Comparison of ENCODE assay signal across 7 cellular contexts in genomic region chr15:101641134-101641764, GRCh38. TPM values are rescaled to one million over a fixed set of nuclear protein-coding genes. Genes with fewer than 3 reads are reported as not detected.
DNase-seq lines count a peak whose midpoint lies in the region; ATAC-seq, FAIRE-seq and TF ChIP-seq lines count a peak whose summit lies in the region.

No MANE protein-coding gene starts in this region.

- no peak overlapping the region for H4K8ac ChIP-seq in H1 (ENCODE audit: extremely low read depth, insufficient read depth, low read length)

- H3K4me1 Mint-ChIP-seq in mesothelial cell of epicardium = no peaks in the 10 kb centered on the region

- no peaks in the 10 kb centered on the region for H3K79me1 ChIP-seq in H1 (ENCODE audit: low read depth, low read length)

- no peaks in the 10 kb centered on the region for H3K9me3 Mint-ChIP-seq in mesothelial cell of epicardium

- H3K27me3 ChIP-seq in H1 (replicated peaks in 1 of 4; ENCODE audit: control insufficient read depth in 3 of 4, extremely low read depth in 1 of 4, insufficient read depth in 3 of 4, low read length in 3 of 4) = no peaks in the 10 kb centered on the region

- no peak overlapping the region for H3K27ac ChIP-seq in H1 (ENCODE audit: low read depth, low read length)

- H3K27ac Mint-ChIP-seq in mesothelial cell of epicardium = no peak overlapping the region

- H3K23ac ChIP-seq in H1 (ENCODE audit: insufficient read length) = no peak overlapping the region

- H2BK5ac ChIP-seq in H1 (ENCODE audit: low read depth, low read length) = no peak overlapping the region

- no peaks in the 10 kb centered on the region for H3K27me3 Mint-ChIP-seq in mesothelial cell of epicardium (ENCODE audit: low read depth)

- no peaks in the 10 kb centered on the region for H3K9me3 ChIP-seq in H1 (ENCODE audit: insufficient read depth in 2 of 2, low read depth in 1 of 2, low read length in 1 of 2)

- H2BK120ac ChIP-seq in H1 (replicated peaks; ENCODE audit: low read depth, low read length) = no peak overlapping the region

- no peak overlapping the region for H2AK5ac ChIP-seq in H1 (ENCODE audit: low read depth, low read length)

- no peak overlapping the region for H2BK20ac ChIP-seq in H1 (ENCODE audit: low read length)

- no peaks in the 10 kb centered on the region for H3K79me2 ChIP-seq in H1 (ENCODE audit: control insufficient read depth in 1 of 2, insufficient read depth in 2 of 2, low read length in 2 of 2)

- H3K14ac ChIP-seq in H1 (ENCODE audit: insufficient read length) = no peak overlapping the region

- H3K4me2 ChIP-seq in H1 (ENCODE audit: insufficient read depth in 1 of 2, low read depth in 2 of 2, low read length in 2 of 2) = no peak overlapping the region

- no peak overlapping the region for H3K56ac ChIP-seq in H1 (replicated peaks; ENCODE audit: insufficient read length, low read depth, low read length)

- POLR2A ChIA-PET in H1 (lab: Charles Lee; ENCODE audit: partially characterized antibody) = interaction anchor here (0.6 kb wide), 1 partner anchor 9 kb away, joined by 3 read pairs; no protein-coding TSS in a partner anchor

- DNase-seq in NCI-H82 (lab: John Stamatoyannopoulos, UW) = peak; percentile 74
- peak; percentile 41 to 43 for DNase-seq in activated CD8-positive, alpha-beta memory T cell treated with anti-CD3 and anti-CD28 coated beads for 4 hours (ENCODE audit: low read depth in 2 of 2)
- peak in 1 of 2 experiments; percentile 85 for DNase-seq in H1 (ENCODE audit: low read depth in 1 of 2, low spot score in 2 of 2)
- peak; percentile 48 to 80 for DNase-seq in mesothelial cell of epicardium (ENCODE audit: low spot score in 2 of 2, unreplicated experiment in 2 of 2)
- peak; percentile 36 to 53 for DNase-seq in stimulated activated CD8-positive, alpha-beta memory T cell treated with anti-CD3 and anti-CD28 coated beads, Interleukin-2, amount 100 ng/mL, for 48 hours (ENCODE audit: low read depth in 2 of 2)

- no peak overlapping the region for H4K91ac ChIP-seq in H1 (replicated peaks; ENCODE audit: insufficient read length, low read length)

- no peak overlapping the region for H2AFZ ChIP-seq in H1 (ENCODE audit: low read length)

- no peak overlapping the region for H3K9ac ChIP-seq in H1 (replicated peaks in 1 of 4; ENCODE audit: extremely low read depth in 1 of 4, low read depth in 3 of 4, low read length in 3 of 4)

- peak; percentile 89 to 92 for TF ChIP-seq RAD21 in H1 (IDR thresholded peaks at IDR 0.05 in 1 of 2, conservative IDR thresholded peaks at IDR 0.05 in 1 of 2; ENCODE audit: low read depth in 2 of 2, low read length in 2 of 2)

- no peak overlapping the region for H3K18ac ChIP-seq in H1 (ENCODE audit: extremely low read depth, low read length)

- H4K20me1 ChIP-seq in H1 (replicated peaks in 1 of 2; ENCODE audit: control insufficient read depth in 1 of 2, insufficient read depth in 2 of 2, low read length in 2 of 2) = peaks cover 2 to 4% of the 10 kb centered on the region in 2 experiments

- CTCF ChIA-PET in H1 (lab: Charles Lee; ENCODE audit: partially characterized antibody) = interaction anchor here (0.7 to 8.8 kb wide), 58 partner anchors 8 to 508 kb away, joined by 3 to 70 read pairs (median 5); partner anchors contain the start of gene TM2D3

- no peak overlapping the region for H2BK12ac ChIP-seq in H1 (ENCODE audit: low read depth, low read length)

- TF ChIP-seq POLR2A in H1 (IDR thresholded peaks at IDR 0.05; ENCODE audit: control extremely low read depth in 1 of 2, low read depth in 2 of 2, low read length in 2 of 2) = no peak

- no peaks in the 10 kb centered on the region for H3K4me1 ChIP-seq in H1 (replicated peaks in 1 of 4; ENCODE audit: control insufficient read depth in 3 of 4, insufficient read depth in 4 of 4, low read length in 3 of 4)

- no peak overlapping the region for H4K5ac ChIP-seq in H1 (ENCODE audit: insufficient read length, low read depth, low read length)

- ATAC-seq in HG02938 (IDR thresholded peaks at IDR 0.05; ENCODE audit: unreplicated experiment) = peak; percentile 64

- no peak overlapping the region for H3K4ac ChIP-seq in H1 (replicated peaks; ENCODE audit: insufficient read length, low read depth, low read length)

- H3K36me3 Mint-ChIP-seq in mesothelial cell of epicardium = peaks cover 39% of the 10 kb centered on the region

- TF ChIP-seq CTCF in GM12872 (IDR thresholded peaks at IDR 0.05; ENCODE audit: insufficient read depth, low read depth, low read length) (peak; percentile 88), H1 (IDR thresholded peaks at IDR 0.05; ENCODE audit: control extremely low read depth in 1 of 3, insufficient read depth in 1 of 3, low read depth in 1 of 3, low read length in 3 of 3) (peak in 2 of 3 experiments; percentile 75 to 79; a peak in 3 of 4 replicates), mesothelial cell of epicardium (IDR thresholded peaks at IDR 0.05; ENCODE audit: unreplicated experiment) (peak; percentile 96)

- H3K4me3 ChIP-seq in H1 (ENCODE audit: extremely low read depth in 1 of 4, insufficient read depth in 2 of 4, low read depth in 3 of 4, low read length in 4 of 4) = no peak overlapping the region

- H3K36me3 ChIP-seq in H1 (ENCODE audit: control insufficient read depth in 2 of 4, insufficient read depth in 4 of 4, low read length in 3 of 4) = peaks cover 3 to 23% (median 17%) of the 10 kb centered on the region in 4 experiments; a peak in 7 of 8 replicates

- WGBS in H1 (ENCODE audit: extremely low coverage in 1 of 2, insufficient coverage in 1 of 2, insufficient read length in 1 of 2, insufficient replicate concordance in 2 of 2, low coverage in 1 of 2, low lambda C conversion rate in 2 of 2, missing lambda C conversion rate in 1 of 2), 2 experiments = 35% methylated on average over 7 of the region's 7 CpGs; no CpG with 5 or more reads in 1 of the 2 experiments

- peak; percentile 80 for FAIRE-seq in H1 (lab: Jason Lieb, UNC)

- no peak overlapping the region for H2BK15ac ChIP-seq in H1 (ENCODE audit: low read length)

- no peak for TF ChIP-seq EP300 in H1 (IDR thresholded peaks at IDR 0.05; ENCODE audit: borderline replicate concordance in 1 of 2, low read depth in 2 of 2, low read length in 2 of 2)

- H3K23me2 ChIP-seq in H1 (ENCODE audit: low read depth, low read length) = no peaks in the 10 kb centered on the region

- H3K4me3 Mint-ChIP-seq in mesothelial cell of epicardium = no peak overlapping the region

TF ChIP-seq in H1, 55 proteins besides CTCF, POLR2A, EP300 and RAD21 (continues in another document):
- TF ChIP-seq SIN3A (conservative IDR thresholded peaks at IDR 0.05 in 1 of 2, IDR thresholded peaks at IDR 0.05 in 1 of 2; ENCODE audit: low read depth in 1 of 2, low read length in 2 of 2) (no peak), SIRT6 (IDR thresholded peaks at IDR 0.05; ENCODE audit: low read length) (no peak), CEBPB (IDR thresholded peaks at IDR 0.05; ENCODE audit: low read depth, low read length) (no peak), SUZ12 (IDR thresholded peaks at IDR 0.05; ENCODE audit: low read length) (no peak), RBBP5 (IDR thresholded peaks at IDR 0.05; ENCODE audit: borderline replicate concordance, low read depth, low read length) (no peak), SP2 (IDR thresholded peaks at IDR 0.05; ENCODE audit: low read length) (no peak), GABPA (IDR thresholded peaks at IDR 0.05; ENCODE audit: borderline replicate concordance, insufficient read depth, low read length) (no peak), KDM1A (IDR thresholded peaks at IDR 0.05; ENCODE audit: borderline replicate concordance, low read length) (no peak)

RNA-seq across cellular contexts. Expression of gene TM2D3, which starts 10.9 kb away (rescaled TPM):
- 24.2 and 28.0 TPM in 2 replicates for total RNA-seq in H1 (2021; fragmentation: NEBNext Ultra II Directional; extraction: Animal tissue kit (Norgen Biotek cat#: 25700))
- 21.8 and 26.4 TPM in 2 replicates for polyA plus RNA-seq in H1 (2011; rRNA removed)
- 32.1 TPM for polyA plus RNA-seq in H1 (2011; cell fraction: cytosol; rRNA removed)
- 21.2 TPM for polyA plus RNA-seq in H1 (2011; cell fraction: nucleus; rRNA removed)
- 24.5 to 35.4 TPM (median 28.9 TPM) in 4 replicates for polyA plus RNA-seq in H1 (2012, experiment 1 of 2)
- 10.0 TPM for polyA plus RNA-seq in H1 (2012, experiment 2 of 2)
- polyA plus RNA-seq in H1 (2013, experiment 1 of 2) = 22.1 TPM
- 26.0 TPM for polyA plus RNA-seq in H1 (2013, experiment 2 of 2)
- 33.6 and 39.5 TPM in 2 replicates for polyA minus RNA-seq in H1 (2011; rRNA and poly(A)+ RNA removed)
- 22.0 TPM for polyA minus RNA-seq in H1 (2011; cell fraction: cytosol; rRNA and poly(A)+ RNA removed)
- 38.3 TPM for polyA minus RNA-seq in H1 (2011; cell fraction: nucleus; rRNA and poly(A)+ RNA removed)
- 49.3 to 51.9 TPM (median 51.2 TPM) in 3 replicates for total RNA-seq in mesothelial cell of epicardium
